Comparison of ENCODE assay signal across 7 cellular contexts in genomic region chr12:46399461-46400248, GRCh38. TPM values are rescaled to one million over a fixed set of nuclear protein-coding genes. Genes with fewer than 3 reads are reported as not detected.
DNase-seq lines count a peak whose midpoint lies in the region; ATAC-seq and TF ChIP-seq lines count a peak whose summit lies in the region.
"Not testable (repeated sequence)": the region's sequence is repeated elsewhere in the genome, so short reads cannot be mapped to it uniquely, and the experiment has no call there.

No MANE protein-coding gene starts in this region.

- not testable (repeated sequence) for H3K4me3 ChIP-seq in ACC112 (ENCODE audit: low read depth, low read length); DOHH2 (ENCODE audit: low read length); RWPE2 (ENCODE audit: severe bottlenecking)

- H3K4me1 ChIP-seq in ACC112 (ENCODE audit: control insufficient read depth, insufficient read depth, low read length, unreplicated experiment) (peaks cover 42% of the 10 kb centered on the region), DOHH2 (ENCODE audit: control insufficient read depth, low read length) (peaks cover 38% of the 10 kb centered on the region), RWPE2 (ENCODE audit: insufficient read depth, poor library complexity, severe bottlenecking) (peaks cover 26% of the 10 kb centered on the region)

- H4K20me1 ChIP-seq in DOHH2 (ENCODE audit: control insufficient read depth, insufficient read depth, low read depth, low read length): not testable (repeated sequence)

- H3K27me3 ChIP-seq in ACC112 (ENCODE audit: insufficient read depth, low read length); DOHH2 (ENCODE audit: control insufficient read depth, low read length); RWPE2 (ENCODE audit: insufficient read depth, poor library complexity, severe bottlenecking): not testable (repeated sequence)

- DNase-seq in RWPE2 (ENCODE audit: low spot score); activated T-helper 2 cell treated with anti-CD3 and anti-CD28 coated beads, Interferon-gamma antibody, Interleukin-2, Interleukin-4, amounts not matched to agents 10 μg/mL and 5 μg/mL and 100 μg/mL, durations not matched to agents 14 hours and 24 hours and 36 hours (ENCODE audit: low spot score): not testable (repeated sequence)
- peak; percentile 78 for DNase-seq in activated CD4-positive, alpha-beta T cell treated with anti-CD3 and anti-CD28 coated beads, Interleukin-2, amount 10 ng/mL, durations not matched to agents 24 days and 14 days
- peak; percentile 49 to 59 (median 50) for DNase-seq in immature natural killer cell

- not testable (repeated sequence) for H3K36me3 ChIP-seq in ACC112 (ENCODE audit: insufficient read depth, low read length); DOHH2 (ENCODE audit: control insufficient read depth, low read length); KOPT-K1 (ENCODE audit: insufficient read depth, low read length); RWPE2 (ENCODE audit: low read depth)

- H2AFZ ChIP-seq in ACC112 (ENCODE audit: low read length, unreplicated experiment): not testable (repeated sequence)

- H3K27me3 Mint-ChIP-seq in activated CD4-positive, alpha-beta T cell treated with anti-CD3 and anti-CD28 coated beads, Interleukin-2, amount 10 ng/mL, durations not matched to agents 24 days and 14 days; activated T-helper 2 cell treated with anti-CD3 and anti-CD28 coated beads, Interferon-gamma antibody, Interleukin-2, Interleukin-4, amounts not matched to agents 10 μg/mL and 5 μg/mL and 100 μg/mL, durations not matched to agents 14 hours and 24 hours and 36 hours (ENCODE audit: low read depth); immature natural killer cell (ENCODE audit: low read depth in 3 of 3): not testable (repeated sequence)

- peak overlapping the region; percentile 27; the same call in 1 of the 2 replicates for H3K4me2 ChIP-seq in DOHH2 (ENCODE audit: low read length)

- peak overlapping the region; percentile 31 for H3K4me3 Mint-ChIP-seq in activated CD4-positive, alpha-beta T cell treated with anti-CD3 and anti-CD28 coated beads, Interleukin-2, amount 10 ng/mL, durations not matched to agents 24 days and 14 days
- H3K4me3 Mint-ChIP-seq in activated T-helper 2 cell treated with anti-CD3 and anti-CD28 coated beads, Interferon-gamma antibody, Interleukin-2, Interleukin-4, amounts not matched to agents 10 μg/mL and 5 μg/mL and 100 μg/mL, durations not matched to agents 14 hours and 24 hours and 36 hours (ENCODE audit: low read depth): not testable (repeated sequence)
- peak overlapping the region in 3 of 5 donors; percentile 10 to 44 (median 35) for H3K4me3 Mint-ChIP-seq in immature natural killer cell

- not testable (repeated sequence) for H3K9me2 ChIP-seq in DOHH2 (replicated peaks; ENCODE audit: control insufficient read depth, low read length)

- intact Hi-C loops in activated CD4-positive, alpha-beta T cell treated with anti-CD3 and anti-CD28 coated beads, Interleukin-2, amount 10 ng/mL, durations not matched to agents 24 days and 14 days (cut with micrococcal nuclease): loop anchor here (1.0 kb wide), 1 partner anchor 16 kb away; no protein-coding TSS in a partner anchor
- intact Hi-C loops in activated T-helper 2 cell treated with anti-CD3 and anti-CD28 coated beads, Interferon-gamma antibody, Interleukin-2, Interleukin-4, amounts not matched to agents 10 μg/mL and 5 μg/mL and 100 μg/mL, durations not matched to agents 14 hours and 24 hours and 36 hours (cut with micrococcal nuclease): loop anchor here (5.0 kb wide), 1 partner anchor 58 kb away; no protein-coding TSS in a partner anchor

- not testable (repeated sequence) for H3K9me3 ChIP-seq in DOHH2 (ENCODE audit: control insufficient read depth, insufficient read depth, low read length); RWPE2 (ENCODE audit: severe bottlenecking)
- peaks cover 23% of the 10 kb centered on the region for H3K9me3 ChIP-seq in KOPT-K1 (ENCODE audit: insufficient read depth, low read length, poor library complexity, severe bottlenecking)

- 0 out of 2 replicates have a peak overlapping the region, but pooled peaks have one; percentile 7 for H3K27ac ChIP-seq in ACC112 (ENCODE audit: low read depth, low read length)
- not testable (repeated sequence) for H3K27ac ChIP-seq in DOHH2 (ENCODE audit: low read depth, low read length)
- H3K27ac ChIP-seq in KOPT-K1 (ENCODE audit: low read depth, low read length, poor library complexity, severe bottlenecking): peak overlapping the region; percentile 39
- peak overlapping the region; percentile 96 for H3K27ac ChIP-seq in RWPE2 (ENCODE audit: poor library complexity, severe bottlenecking)

- peak overlapping the region; percentile 63 for H3K27ac Mint-ChIP-seq in activated CD4-positive, alpha-beta T cell treated with anti-CD3 and anti-CD28 coated beads, Interleukin-2, amount 10 ng/mL, durations not matched to agents 24 days and 14 days
- H3K27ac Mint-ChIP-seq in activated T-helper 2 cell treated with anti-CD3 and anti-CD28 coated beads, Interferon-gamma antibody, Interleukin-2, Interleukin-4, amounts not matched to agents 10 μg/mL and 5 μg/mL and 100 μg/mL, durations not matched to agents 14 hours and 24 hours and 36 hours: peak overlapping the region; percentile 29
- H3K27ac Mint-ChIP-seq in immature natural killer cell: peak overlapping the region in 5 of 6 donors; percentile 42 to 80 (median 72)

- not testable (repeated sequence) for TF ChIP-seq CTCF in DOHH2 (IDR thresholded peaks at IDR 0.05; ENCODE audit: low read depth, low read length, poor library complexity, severe bottlenecking); RWPE2 (IDR thresholded peaks at IDR 0.05; ENCODE audit: poor library complexity, severe bottlenecking)

- H3K36me3 Mint-ChIP-seq in activated CD4-positive, alpha-beta T cell treated with anti-CD3 and anti-CD28 coated beads, Interleukin-2, amount 10 ng/mL, durations not matched to agents 24 days and 14 days (ENCODE audit: low read depth): peaks cover 21% of the 10 kb centered on the region
- H3K36me3 Mint-ChIP-seq in activated T-helper 2 cell treated with anti-CD3 and anti-CD28 coated beads, Interferon-gamma antibody, Interleukin-2, Interleukin-4, amounts not matched to agents 10 μg/mL and 5 μg/mL and 100 μg/mL, durations not matched to agents 14 hours and 24 hours and 36 hours (ENCODE audit: low read depth): peaks cover 43% of the 10 kb centered on the region
- H3K36me3 Mint-ChIP-seq in immature natural killer cell: not testable (repeated sequence)

- H3K9me3 Mint-ChIP-seq in activated CD4-positive, alpha-beta T cell treated with anti-CD3 and anti-CD28 coated beads, Interleukin-2, amount 10 ng/mL, durations not matched to agents 24 days and 14 days: peaks cover 12% of the 10 kb centered on the region
- peaks cover 30% of the 10 kb centered on the region for H3K9me3 Mint-ChIP-seq in activated T-helper 2 cell treated with anti-CD3 and anti-CD28 coated beads, Interferon-gamma antibody, Interleukin-2, Interleukin-4, amounts not matched to agents 10 μg/mL and 5 μg/mL and 100 μg/mL, durations not matched to agents 14 hours and 24 hours and 36 hours
- not testable (repeated sequence) for H3K9me3 Mint-ChIP-seq in immature natural killer cell

- not testable (repeated sequence) for ATAC-seq in RWPE2 (ENCODE audit: low read depth)

- H3K79me2 ChIP-seq in ACC112 (ENCODE audit: control insufficient read depth, insufficient read depth, low read length, unreplicated experiment); DOHH2 (ENCODE audit: control insufficient read depth, low read length): not testable (repeated sequence)

- H3F3A ChIP-seq in DOHH2 (ENCODE audit: control insufficient read depth, insufficient read depth): not testable (repeated sequence)

- peaks cover 53% of the 10 kb centered on the region for H3K4me1 Mint-ChIP-seq in activated CD4-positive, alpha-beta T cell treated with anti-CD3 and anti-CD28 coated beads, Interleukin-2, amount 10 ng/mL, durations not matched to agents 24 days and 14 days
- peaks cover 50% of the 10 kb centered on the region for H3K4me1 Mint-ChIP-seq in activated T-helper 2 cell treated with anti-CD3 and anti-CD28 coated beads, Interferon-gamma antibody, Interleukin-2, Interleukin-4, amounts not matched to agents 10 μg/mL and 5 μg/mL and 100 μg/mL, durations not matched to agents 14 hours and 24 hours and 36 hours (ENCODE audit: low read depth)
- peaks cover 35 to 59% of the 10 kb centered on the region in 2 donors for H3K4me1 Mint-ChIP-seq in immature natural killer cell

RNA-seq across cellular contexts. Expression of gene SLC38A2, which starts 27.1 kb away (rescaled TPM):
- total RNA-seq in activated CD4-positive, alpha-beta T cell treated with anti-CD3 and anti-CD28 coated beads, Interleukin-2, amount 10 ng/mL, durations not matched to agents 24 days and 14 days: 158 and 168 TPM in 2 replicates
- 141 and 143 TPM in 2 replicates for total RNA-seq in activated T-helper 2 cell treated with anti-CD3 and anti-CD28 coated beads, Interferon-gamma antibody, Interleukin-2, Interleukin-4, amounts not matched to agents 10 μg/mL and 5 μg/mL and 100 μg/mL, durations not matched to agents 14 hours and 24 hours and 36 hours
- 100 to 1,000 TPM in 1 of 3 donors, 10 to 100 TPM in 2; 52.6 to 116 (median 92.7) TPM for polyA plus RNA-seq in immature natural killer cell
